In the genomic region with DNA sequence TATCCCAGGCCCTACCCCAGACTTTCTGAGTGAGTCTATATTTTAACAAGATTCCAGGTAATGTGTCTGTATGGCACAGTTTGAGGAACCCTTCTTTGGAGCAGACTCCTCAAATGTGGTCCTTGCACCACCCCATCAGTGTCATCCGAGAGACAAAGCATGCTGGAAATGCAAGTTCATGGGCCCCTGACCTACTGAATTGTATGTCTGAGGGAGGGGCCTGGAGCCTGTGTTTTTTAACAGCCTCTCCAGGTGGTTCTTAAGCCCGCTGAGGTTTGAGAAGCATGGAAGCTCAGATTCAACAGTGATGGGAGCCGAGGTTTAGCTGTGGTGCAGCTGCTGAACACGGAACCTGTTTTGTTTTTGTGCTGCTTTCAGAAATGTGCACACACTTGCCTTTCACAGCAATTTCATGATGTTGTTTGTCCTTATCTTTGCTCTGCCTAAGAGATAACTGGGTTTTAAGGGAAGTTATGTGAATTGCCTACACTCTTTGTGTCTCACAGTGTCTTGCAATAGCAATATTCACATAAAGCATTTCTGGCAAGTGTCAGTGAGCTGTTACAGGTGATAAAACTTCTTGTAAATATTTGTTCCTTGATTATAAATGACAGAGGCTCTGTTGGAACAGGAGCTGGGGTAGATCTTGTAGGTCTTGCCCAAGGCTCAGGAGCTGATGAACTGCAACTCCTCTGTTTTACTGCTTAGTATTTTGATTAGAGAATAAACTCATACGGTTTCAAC, we compare ENCODE assay signal across 15 cellular contexts. TPM values are rescaled to one million over a fixed set of nuclear protein-coding genes. Genes with fewer than 3 reads are reported as not detected.
DNase-seq lines count a peak whose midpoint lies in the region; ATAC-seq, FAIRE-seq and TF ChIP-seq lines count a peak whose summit lies in the region.
"Had no signal": no experiment of that assay in that cellular context is flagged by ENCODE, and none has a peak within 500 bp of the region (broad histone marks: within the 10 kb centered on the region; RNA-seq: fewer than 3 reads in every experiment).

No MANE protein-coding gene starts in this region.

- no peak for FAIRE-seq in K562 (lab: Jason Lieb, UNC)

- H3K4me1 Mint-ChIP-seq in H9, result peaks cover 35 to 38% of the 10 kb centered on the region in 2 experiments
- no peaks in the 10 kb centered on the region for H3K4me1 Mint-ChIP-seq in stimulated activated memory B cell treated with anti-CD40 and anti-IgM and Interleukin-4, amounts not matched to agents 10 μg/mL and 1 μg/mL and 100 μg/mL, for 72 hours

- no CpG with 5 or more reads among the region's 5 CpGs for WGBS in H9 (ENCODE audit: extremely low coverage, insufficient read length, low lambda C conversion rate)
- WGBS in K562 (ENCODE audit: insufficient coverage, low coverage, missing lambda C conversion rate), result 4% methylated on average over 5 of the region's 5 CpGs
- WGBS in gastroesophageal sphincter (ENCODE audit: low coverage in 1 of 2), 2 donors, result 56 to 81% methylated on average over 5 of the region's 5 CpGs

- H2BK20ac ChIP-seq in H9 (ENCODE audit: low read depth, low read length, poor library complexity, severe bottlenecking), result no peak overlapping the region

- H3K56ac ChIP-seq in H9 (ENCODE audit: insufficient read length, low read depth, low read length), result no peak overlapping the region

- H3K4me2 ChIP-seq in H9 (ENCODE audit: insufficient read depth, insufficient read length, low read length), result no peak overlapping the region
- H3K4me2 ChIP-seq in K562 (ENCODE audit: insufficient read depth, low read length), result 0 out of 2 replicates have a peak overlapping the region, but pooled peaks have one; percentile 0
- no peak overlapping the region for H3K4me2 ChIP-seq in parathyroid adenoma (ENCODE audit: low read length)
- H3K4me2 ChIP-seq: BLaER1 treated with 17β-estradiol and CSF1 and Interleukin-3, amounts not matched to agents 10 nM and 100 nM had no signal

- H3K4me3 ChIP-seq in K562, result no peak overlapping the region
- H3K4me3 ChIP-seq in parathyroid adenoma (ENCODE audit: low read depth, low read length), result no peak overlapping the region
- H3K4me3 ChIP-seq in gastroesophageal sphincter, result no peak overlapping the region
- H3K4me3 ChIP-seq: BLaER1 treated with 17β-estradiol and CSF1 and Interleukin-3, amounts not matched to agents 10 nM and 100 nM had no signal

- H3K4ac ChIP-seq in H9 (ENCODE audit: low read depth, low read length), result no peak overlapping the region

- H3T11ph ChIP-seq in H9 (ENCODE audit: low read length), result no peak overlapping the region

- H3K36me3 ChIP-seq in K562 (ENCODE audit: control insufficient read depth, insufficient read depth, low read length) (no peaks in the 10 kb centered on the region), parathyroid adenoma (ENCODE audit: control insufficient read depth, insufficient read depth, low read length) (no peaks in the 10 kb centered on the region), gastroesophageal sphincter (no peaks in the 10 kb centered on the region)
- H3K36me3 ChIP-seq: BLaER1 treated with 17β-estradiol and CSF1 and Interleukin-3, amounts not matched to agents 10 nM and 100 nM had no signal

- POLR2A ChIA-PET in K562 (lab: Yijun Ruan, JAX) (interaction anchor here (1.0 to 1.6 kb wide), 3 partner anchors 12 to 66 kb away, joined by 4 to 6 read pairs (median 4); no protein-coding TSS in a partner anchor), HEK293T (lab: Yijun Ruan, JAX) (no interaction called here)

- H3K27ac Mint-ChIP-seq in H9, result no peak overlapping the region
- no peak overlapping the region for H3K27ac Mint-ChIP-seq in stimulated activated memory B cell treated with anti-CD40 and anti-IgM and Interleukin-4, amounts not matched to agents 10 μg/mL and 1 μg/mL and 100 μg/mL, for 72 hours

- TF ChIP-seq EP300 in K562 (IDR thresholded peaks at IDR 0.05; ENCODE audit: low read length) (no peak), gastroesophageal sphincter (IDR thresholded peaks at IDR 0.05) (no peak)

- no peak overlapping the region for H4K5ac ChIP-seq in H9 (ENCODE audit: insufficient read length, low read depth, low read length)

- TF ChIP-seq POLR2A in K562 (conservative IDR thresholded peaks at IDR 0.05) (no peak), gastroesophageal sphincter (IDR thresholded peaks at IDR 0.05) (no peak)

- H2BK5ac ChIP-seq in H9 (ENCODE audit: insufficient read length, low read length), result no peak overlapping the region

- peak; percentile 37; the same call in 2 of the 3 replicates for ATAC-seq in K562
- ATAC-seq in gastroesophageal sphincter, result no peak
- ATAC-seq in stimulated activated memory B cell treated with anti-CD40 and anti-IgM and Interleukin-4, amounts not matched to agents 10 μg/mL and 1 μg/mL and 100 μg/mL, for 72 hours, result no peak
- no peak for ATAC-seq in HG03354 (IDR thresholded peaks at IDR 0.05; ENCODE audit: poor library complexity, severe bottlenecking, unreplicated experiment)

- H3K79me2 ChIP-seq in H9 (ENCODE audit: insufficient read depth, low read length) (no peaks in the 10 kb centered on the region; the same call in 1 of the 2 replicates), K562 (ENCODE audit: control insufficient read depth, insufficient read depth, low read length) (no peaks in the 10 kb centered on the region), parathyroid adenoma (no peaks in the 10 kb centered on the region)

- no peak overlapping the region for H2BK15ac ChIP-seq in H9 (ENCODE audit: low read depth, low read length)

- no TSS peak for BruUV-seq in K562 (replicated peaks; lab: Mats Ljungman, UMichigan)

- no peak overlapping the region for H2AK5ac ChIP-seq in H9 (ENCODE audit: insufficient read length, low read length)

- no peak overlapping the region for H2AFZ ChIP-seq in H9 (ENCODE audit: low read length)
- no peak overlapping the region for H2AFZ ChIP-seq in K562 (ENCODE audit: low read depth, low read length)
- H2AFZ ChIP-seq in parathyroid adenoma, result peak overlapping the region; percentile 48

- H4K20me1 ChIP-seq in H9 (ENCODE audit: control insufficient read depth, insufficient read depth, insufficient read length) (no peaks in the 10 kb centered on the region), K562 (replicated peaks; ENCODE audit: control insufficient read depth, insufficient read depth, low read length) (no peaks in the 10 kb centered on the region)
- H4K20me1 ChIP-seq: BLaER1 treated with 17β-estradiol and CSF1 and Interleukin-3, amounts not matched to agents 10 nM and 100 nM had no signal

- intact Hi-C loops in K562 (cut with micrococcal nuclease), result no loop called here

- no peak for TF ChIP-seq CTCF in H9 (conservative IDR thresholded peaks at IDR 0.05)
- TF ChIP-seq CTCF in K562 (IDR thresholded peaks at IDR 0.05 in 2 of 3, conservative IDR thresholded peaks at IDR 0.05 in 1 of 3; ENCODE audit: insufficient read depth in 2 of 3, low read depth in 1 of 3, low read length in 3 of 3), result no peak
- TF ChIP-seq CTCF in parathyroid adenoma (IDR thresholded peaks at IDR 0.05), result no peak
- TF ChIP-seq CTCF in gastroesophageal sphincter (IDR thresholded peaks at IDR 0.05), result no peak

- H3K79me1 ChIP-seq in H9 (ENCODE audit: insufficient read depth, low read depth, low read length, poor library complexity, severe bottlenecking), result no peaks in the 10 kb centered on the region

- H4K91ac ChIP-seq in H9 (ENCODE audit: insufficient read length, low read depth, low read length), result no peak overlapping the region

- H3K4me1 ChIP-seq in H9 (ENCODE audit: insufficient read depth, low read length) (no peaks in the 10 kb centered on the region; the same call in 1 of the 2 replicates), K562 (replicated peaks in 1 of 2; ENCODE audit: control insufficient read depth in 2 of 2, insufficient read depth in 2 of 2, low read length in 2 of 2) (peaks cover 0 to 5% of the 10 kb centered on the region in 2 experiments; a peak in 1 of 5 replicates), parathyroid adenoma (peaks cover 8% of the 10 kb centered on the region), gastroesophageal sphincter (peaks cover 0 to 13% (median 0%) of the 10 kb centered on the region in 3 donors)
- H3K4me1 ChIP-seq: BLaER1 treated with 17β-estradiol and CSF1 and Interleukin-3, amounts not matched to agents 10 nM and 100 nM had no signal

- H3K27me3 Mint-ChIP-seq in H9 (ENCODE audit: low read depth), result no peaks in the 10 kb centered on the region; the same call in 1 of the 2 replicates
- H3K27me3 Mint-ChIP-seq in stimulated activated memory B cell treated with anti-CD40 and anti-IgM and Interleukin-4, amounts not matched to agents 10 μg/mL and 1 μg/mL and 100 μg/mL, for 72 hours, result peaks cover 19% of the 10 kb centered on the region

- H3K27me3 ChIP-seq in H9 (ENCODE audit: insufficient read depth, low read length) (no peaks in the 10 kb centered on the region), K562 (ENCODE audit: control insufficient read depth in 2 of 2, insufficient read depth in 2 of 2, low read length in 2 of 2) (peaks cover 2 to 19% of the 10 kb centered on the region in 2 experiments; a peak in 3 of 5 replicates), parathyroid adenoma (ENCODE audit: control insufficient read depth, insufficient read depth, low read length) (no peaks in the 10 kb centered on the region), gastroesophageal sphincter (no peaks in the 10 kb centered on the region)
- H3K27me3 ChIP-seq: BLaER1 treated with 17β-estradiol and CSF1 and Interleukin-3, amounts not matched to agents 10 nM and 100 nM had no signal

- H3K9me3 ChIP-seq in H9 (ENCODE audit: control insufficient read depth, low read depth, low read length), result no peaks in the 10 kb centered on the region
- H3K9me3 ChIP-seq in K562 (replicated peaks; ENCODE audit: control insufficient read depth, insufficient read depth, low read depth, low read length), result no peaks in the 10 kb centered on the region
- H3K9me3 ChIP-seq in parathyroid adenoma (ENCODE audit: control insufficient read depth, low read length), result no peaks in the 10 kb centered on the region
- no peaks in the 10 kb centered on the region for H3K9me3 ChIP-seq in gastroesophageal sphincter
- H3K9me3 ChIP-seq: BLaER1 treated with 17β-estradiol and CSF1 and Interleukin-3, amounts not matched to agents 10 nM and 100 nM had no signal

- DNase-seq in H9, result peak; percentile 48
- DNase-seq in NCI-H2107 treated with DMSO at 0.1 percent for 48 hours (lab: John Stamatoyannopoulos, UW; ENCODE audit: unreplicated experiment), result peak; percentile 10
- DNase-seq in K562 (ENCODE audit: extremely low read depth in 1 of 4, low spot score in 3 of 4), result no peak
- no peak for DNase-seq in HEK293T (ENCODE audit: extremely low spot score)
- DNase-seq: H7, NCI-H1092, NCI-H345, NCI-H526 treated with DMSO at 0.1 percent for 48 hours, SHP77 treated with DMSO at 0.1 percent for 48 hours had no signal

- H3K36me3 Mint-ChIP-seq in H9 (ENCODE audit: insufficient read depth in 1 of 3, low read depth in 3 of 3), result peaks cover 29 to 54% (median 34%) of the 10 kb centered on the region in 3 experiments
- no peaks in the 10 kb centered on the region for H3K36me3 Mint-ChIP-seq in stimulated activated memory B cell treated with anti-CD40 and anti-IgM and Interleukin-4, amounts not matched to agents 10 μg/mL and 1 μg/mL and 100 μg/mL, for 72 hours

- no peak overlapping the region for H3K18ac ChIP-seq in H9 (ENCODE audit: insufficient read length, low read depth, low read length)

- in situ Hi-C loops in K562 (cut with MboI), result no loop called here

- no peak overlapping the region for H4K8ac ChIP-seq in H9 (replicated peaks; ENCODE audit: insufficient read length, low read depth, low read length)

- no peak overlapping the region for H3K23ac ChIP-seq in H9 (ENCODE audit: insufficient read length, low read depth, low read length)

- H3K9me3 Mint-ChIP-seq in H9, result no peaks in the 10 kb centered on the region
- no peaks in the 10 kb centered on the region for H3K9me3 Mint-ChIP-seq in stimulated activated memory B cell treated with anti-CD40 and anti-IgM and Interleukin-4, amounts not matched to agents 10 μg/mL and 1 μg/mL and 100 μg/mL, for 72 hours

- CTCF ChIA-PET in K562 (lab: Yijun Ruan, JAX; ENCODE audit: low intra/inter-chr PET ratio), result no interaction called here
- CTCF ChIA-PET in HEK293T (lab: Yijun Ruan, JAX), result interaction anchor here (1.1 kb wide), 1 partner anchor 12 kb away, joined by 3 read pairs; no protein-coding TSS in a partner anchor

- H3K23me2 ChIP-seq in H9 (ENCODE audit: insufficient read length, low read depth, low read length, poor library complexity, severe bottlenecking), result no peaks in the 10 kb centered on the region

- no peak overlapping the region for H3K4me3 Mint-ChIP-seq in H9
- H3K4me3 Mint-ChIP-seq in stimulated activated memory B cell treated with anti-CD40 and anti-IgM and Interleukin-4, amounts not matched to agents 10 μg/mL and 1 μg/mL and 100 μg/mL, for 72 hours, result no peak overlapping the region

- no peak overlapping the region for H3K14ac ChIP-seq in H9 (ENCODE audit: insufficient read depth, low read length)

- H3K9ac ChIP-seq in H9 (ENCODE audit: extremely low read depth, insufficient read length, low read length), result no peak overlapping the region
- H3K9ac ChIP-seq in K562 (ENCODE audit: insufficient read depth in 1 of 2, low read depth in 2 of 2, low read length in 2 of 2), result no peak overlapping the region
- H3K9ac ChIP-seq in parathyroid adenoma, result no peak overlapping the region
- H3K9ac ChIP-seq: BLaER1 treated with 17β-estradiol and CSF1 and Interleukin-3, amounts not matched to agents 10 nM and 100 nM had no signal

- H2BK12ac ChIP-seq in H9 (ENCODE audit: insufficient read length, low read depth, low read length), result no peak overlapping the region

- no peaks in the 10 kb centered on the region for H3K9me1 ChIP-seq in K562 (ENCODE audit: control insufficient read depth, insufficient read depth, low read length)

- H3K27ac ChIP-seq in H9 (ENCODE audit: insufficient read length, low read depth, low read length), result no peak overlapping the region
- H3K27ac ChIP-seq in K562 (ENCODE audit: extremely low read depth, low read depth, low read length), result no peak overlapping the region
- no peak overlapping the region for H3K27ac ChIP-seq in parathyroid adenoma
- H3K27ac ChIP-seq in gastroesophageal sphincter, result no peak overlapping the region
- H3K27ac ChIP-seq: BLaER1 treated with 17β-estradiol and CSF1 and Interleukin-3, amounts not matched to agents 10 nM and 100 nM had no signal

- H2BK120ac ChIP-seq in H9 (ENCODE audit: low read depth, low read length, poor library complexity, severe bottlenecking), result no peak overlapping the region

- TF ChIP-seq RAD21 in K562 (CRISPR knock-in tag; conservative IDR thresholded peaks at IDR 0.05 in 1 of 2, IDR thresholded peaks at IDR 0.05 in 1 of 2), result no peak

RNA-seq across cellular contexts. Expression of a gene that starts 32.0 kb away (rescaled TPM):
- 4.2 and 4.4 TPM in 2 replicates for total RNA-seq in H9 (2021)
- total RNA-seq in K562 (2011; cell fraction: chromatin; rRNA removed; ENCODE audit: low replicate concordance), result 0.44 TPM in 1 of 2 replicates, not detected in the other
- not detected in 2 replicates for total RNA-seq in K562 (2011; cell fraction: nucleolus; rRNA removed)
- total RNA-seq in K562 (2011; cell fraction: nucleoplasm; rRNA removed), result not detected in 2 replicates
- total RNA-seq in K562 (2014; rRNA removed), result 0.20 TPM in 1 of 2 replicates, not detected in the other
- not detected in 2 replicates for total RNA-seq in K562 (2014; rRNA removed; fragmentation: Illumina TruSeq; extraction: Trizol)
- total RNA-seq in K562 (2015; rRNA removed; fragmentation: Illumina TruSeq; extraction: Trizol), result 0.18 TPM in 1 of 2 replicates, not detected in the other
- total RNA-seq in K562 (2021), result 0.25 TPM in 1 of 2 replicates, not detected in the other
- 0.10 TPM in 1 of 2 replicates, not detected in the other for polyA plus RNA-seq in K562 (2011; rRNA removed)
- 0.16 and 0.49 TPM in 2 replicates for polyA plus RNA-seq in K562 (2011; cell fraction: cytosol; rRNA removed)
- 0.20 and 0.32 TPM in 2 replicates for polyA plus RNA-seq in K562 (2011; cell fraction: nucleus; rRNA removed)
- polyA plus RNA-seq in K562 (2012), result 0.39 and 0.44 TPM in 2 replicates
- 0.58 TPM in 1 of 2 replicates, not detected in the other for polyA plus RNA-seq in K562 (2014; fragmentation: Illumina TruSeq; extraction: Trizol)
- polyA plus RNA-seq in K562 (2014; fragmentation: Nextera tagmentation; extraction: Ambion mirVana), result not detected
- polyA plus RNA-seq in K562 (2014; rRNA removed), result 0.07 and 0.18 TPM in 2 replicates
- not detected in 2 replicates for polyA minus RNA-seq in K562 (2011; rRNA and poly(A)+ RNA removed)
- not detected in 2 replicates for polyA minus RNA-seq in K562 (2011; cell fraction: cytosol; rRNA and poly(A)+ RNA removed)
- polyA minus RNA-seq in K562 (2011; cell fraction: nucleus; rRNA and poly(A)+ RNA removed), result not detected in 2 replicates
- 1 to 10 TPM; 1.6 to 4.1 (median 2.8) TPM for total RNA-seq in gastroesophageal sphincter
- total RNA-seq: HT1080 had no signal

Comparison
In these comparisons a context has a peak if more than half of its experiments do, and no peak if none do; other contexts are left out.
1. DNase-seq: peak in H9 (single experiment) and NCI-H2107 treated with DMSO at 0.1 percent for 48 hours (single experiment); none in K562 (0 of 4) and HEK293T (single experiment).